2 cellular contexts compared by ENCODE assay signal in the genomic region with DNA sequence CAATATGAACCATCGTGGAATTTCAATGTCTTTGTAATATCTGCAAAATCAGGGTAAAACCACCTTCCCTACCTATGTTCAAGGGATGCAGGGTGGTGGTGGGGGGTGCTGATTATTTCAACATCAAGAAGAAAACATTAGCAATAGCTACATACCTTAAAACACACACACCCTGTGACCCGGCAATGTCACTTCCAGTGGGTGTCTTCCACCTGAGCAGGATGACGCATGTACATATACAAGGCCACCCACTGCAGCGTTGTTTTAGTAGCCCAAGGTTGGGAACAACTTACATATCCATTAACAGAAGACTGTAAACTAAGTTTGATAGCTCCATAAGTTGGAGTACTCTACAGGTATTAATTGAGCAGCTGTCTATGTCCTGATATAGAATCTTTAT.
TF ChIP-seq lines count a peak whose summit lies in the region.

No MANE protein-coding gene starts in this region.

TF ChIP-seq in H1, 55 proteins besides CTCF, POLR2A, EP300 and RAD21:
- no peak for TF ChIP-seq BRCA1 (IDR thresholded peaks at IDR 0.05; ENCODE audit: low read depth, low read length)
- no peak for TF ChIP-seq YY1 (IDR thresholded peaks at IDR 0.05; ENCODE audit: low read depth, low read length)
- TF ChIP-seq SAP30 (IDR thresholded peaks at IDR 0.05; ENCODE audit: insufficient read depth, insufficient replicate concordance, low read length): no peak
- no peak for TF ChIP-seq SUZ12 (IDR thresholded peaks at IDR 0.05; ENCODE audit: low read length)
- no peak for TF ChIP-seq BACH1 (IDR thresholded peaks at IDR 0.05; ENCODE audit: low read length)
- no peak for TF ChIP-seq TBP (IDR thresholded peaks at IDR 0.05; ENCODE audit: low read depth, low read length)
- TF ChIP-seq SRF (IDR thresholded peaks at IDR 0.05; ENCODE audit: low read depth, low read length): no peak
- no peak for TF ChIP-seq KDM1A (IDR thresholded peaks at IDR 0.05; ENCODE audit: borderline replicate concordance, low read length)
- TF ChIP-seq SP4 (IDR thresholded peaks at IDR 0.05; ENCODE audit: low read length): no peak
TF ChIP-seq in H1: peak in this region for 0.

TF ChIP-seq in WTC11, 78 proteins besides CTCF, POLR2A, EP300 and RAD21:
- TF ChIP-seq FOXP1 (CRISPR knock-in tag; IDR thresholded peaks at IDR 0.05; ENCODE audit: borderline replicate concordance): no peak
- no peak for TF ChIP-seq ZNF232 (CRISPR knock-in tag; IDR thresholded peaks at IDR 0.05)
- TF ChIP-seq TEAD4 (CRISPR knock-in tag; IDR thresholded peaks at IDR 0.05): no peak
- TF ChIP-seq, protein P1, sequence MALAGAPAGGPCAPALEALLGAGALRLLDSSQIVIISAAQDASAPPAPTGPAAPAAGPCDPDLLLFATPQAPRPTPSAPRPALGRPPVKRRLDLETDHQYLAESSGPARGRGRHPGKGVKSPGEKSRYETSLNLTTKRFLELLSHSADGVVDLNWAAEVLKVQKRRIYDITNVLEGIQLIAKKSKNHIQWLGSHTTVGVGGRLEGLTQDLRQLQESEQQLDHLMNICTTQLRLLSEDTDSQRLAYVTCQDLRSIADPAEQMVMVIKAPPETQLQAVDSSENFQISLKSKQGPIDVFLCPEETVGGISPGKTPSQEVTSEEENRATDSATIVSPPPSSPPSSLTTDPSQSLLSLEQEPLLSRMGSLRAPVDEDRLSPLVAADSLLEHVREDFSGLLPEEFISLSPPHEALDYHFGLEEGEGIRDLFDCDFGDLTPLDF (CRISPR knock-in tag; IDR thresholded peaks at IDR 0.05): no peak
- TF ChIP-seq ZBTB21 (CRISPR knock-in tag; IDR thresholded peaks at IDR 0.05; ENCODE audit: borderline replicate concordance): no peak
- no peak for TF ChIP-seq SMAD4 (CRISPR knock-in tag; IDR thresholded peaks at IDR 0.05)
- TF ChIP-seq OVOL2 (CRISPR knock-in tag; IDR thresholded peaks at IDR 0.05; ENCODE audit: borderline replicate concordance): no peak
- TF ChIP-seq ZNF121 (CRISPR knock-in tag; IDR thresholded peaks at IDR 0.05): no peak
- TF ChIP-seq IRF2 (CRISPR knock-in tag; IDR thresholded peaks at IDR 0.05; ENCODE audit: borderline replicate concordance, low read depth): no peak
- no peak for TF ChIP-seq CREM (CRISPR knock-in tag; IDR thresholded peaks at IDR 0.05)
- no peak for TF ChIP-seq EMX1 (CRISPR knock-in tag; IDR thresholded peaks at IDR 0.05)
- TF ChIP-seq, protein P2, sequence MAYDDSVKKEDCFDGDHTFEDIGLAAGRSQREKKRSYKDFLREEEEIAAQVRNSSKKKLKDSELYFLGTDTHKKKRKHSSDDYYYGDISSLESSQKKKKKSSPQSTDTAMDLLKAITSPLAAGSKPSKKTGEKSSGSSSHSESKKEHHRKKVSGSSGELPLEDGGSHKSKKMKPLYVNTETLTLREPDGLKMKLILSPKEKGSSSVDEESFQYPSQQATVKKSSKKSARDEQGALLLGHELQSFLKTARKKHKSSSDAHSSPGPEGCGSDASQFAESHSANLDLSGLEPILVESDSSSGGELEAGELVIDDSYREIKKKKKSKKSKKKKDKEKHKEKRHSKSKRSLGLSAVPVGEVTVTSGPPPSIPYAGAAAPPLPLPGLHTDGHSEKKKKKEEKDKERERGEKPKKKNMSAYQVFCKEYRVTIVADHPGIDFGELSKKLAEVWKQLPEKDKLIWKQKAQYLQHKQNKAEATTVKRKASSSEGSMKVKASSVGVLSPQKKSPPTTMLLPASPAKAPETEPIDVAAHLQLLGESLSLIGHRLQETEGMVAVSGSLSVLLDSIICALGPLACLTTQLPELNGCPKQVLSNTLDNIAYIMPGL (CRISPR knock-in tag; IDR thresholded peaks at IDR 0.05): no peak
- TF ChIP-seq TEAD1 (CRISPR knock-in tag; IDR thresholded peaks at IDR 0.05): no peak
- TF ChIP-seq, protein P3, sequence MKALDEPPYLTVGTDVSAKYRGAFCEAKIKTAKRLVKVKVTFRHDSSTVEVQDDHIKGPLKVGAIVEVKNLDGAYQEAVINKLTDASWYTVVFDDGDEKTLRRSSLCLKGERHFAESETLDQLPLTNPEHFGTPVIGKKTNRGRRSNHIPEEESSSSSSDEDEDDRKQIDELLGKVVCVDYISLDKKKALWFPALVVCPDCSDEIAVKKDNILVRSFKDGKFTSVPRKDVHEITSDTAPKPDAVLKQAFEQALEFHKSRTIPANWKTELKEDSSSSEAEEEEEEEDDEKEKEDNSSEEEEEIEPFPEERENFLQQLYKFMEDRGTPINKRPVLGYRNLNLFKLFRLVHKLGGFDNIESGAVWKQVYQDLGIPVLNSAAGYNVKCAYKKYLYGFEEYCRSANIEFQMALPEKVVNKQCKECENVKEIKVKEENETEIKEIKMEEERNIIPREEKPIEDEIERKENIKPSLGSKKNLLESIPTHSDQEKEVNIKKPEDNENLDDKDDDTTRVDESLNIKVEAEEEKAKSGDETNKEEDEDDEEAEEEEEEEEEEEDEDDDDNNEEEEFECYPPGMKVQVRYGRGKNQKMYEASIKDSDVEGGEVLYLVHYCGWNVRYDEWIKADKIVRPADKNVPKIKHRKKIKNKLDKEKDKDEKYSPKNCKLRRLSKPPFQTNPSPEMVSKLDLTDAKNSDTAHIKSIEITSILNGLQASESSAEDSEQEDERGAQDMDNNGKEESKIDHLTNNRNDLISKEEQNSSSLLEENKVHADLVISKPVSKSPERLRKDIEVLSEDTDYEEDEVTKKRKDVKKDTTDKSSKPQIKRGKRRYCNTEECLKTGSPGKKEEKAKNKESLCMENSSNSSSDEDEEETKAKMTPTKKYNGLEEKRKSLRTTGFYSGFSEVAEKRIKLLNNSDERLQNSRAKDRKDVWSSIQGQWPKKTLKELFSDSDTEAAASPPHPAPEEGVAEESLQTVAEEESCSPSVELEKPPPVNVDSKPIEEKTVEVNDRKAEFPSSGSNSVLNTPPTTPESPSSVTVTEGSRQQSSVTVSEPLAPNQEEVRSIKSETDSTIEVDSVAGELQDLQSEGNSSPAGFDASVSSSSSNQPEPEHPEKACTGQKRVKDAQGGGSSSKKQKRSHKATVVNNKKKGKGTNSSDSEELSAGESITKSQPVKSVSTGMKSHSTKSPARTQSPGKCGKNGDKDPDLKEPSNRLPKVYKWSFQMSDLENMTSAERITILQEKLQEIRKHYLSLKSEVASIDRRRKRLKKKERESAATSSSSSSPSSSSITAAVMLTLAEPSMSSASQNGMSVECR (CRISPR knock-in tag; IDR thresholded peaks at IDR 0.05; ENCODE audit: borderline replicate concordance): no peak
- no peak for TF ChIP-seq HMGA2 (CRISPR knock-in tag; IDR thresholded peaks at IDR 0.05)
